Comparison of ENCODE assay signal across 27 cellular contexts in the genomic region with DNA sequence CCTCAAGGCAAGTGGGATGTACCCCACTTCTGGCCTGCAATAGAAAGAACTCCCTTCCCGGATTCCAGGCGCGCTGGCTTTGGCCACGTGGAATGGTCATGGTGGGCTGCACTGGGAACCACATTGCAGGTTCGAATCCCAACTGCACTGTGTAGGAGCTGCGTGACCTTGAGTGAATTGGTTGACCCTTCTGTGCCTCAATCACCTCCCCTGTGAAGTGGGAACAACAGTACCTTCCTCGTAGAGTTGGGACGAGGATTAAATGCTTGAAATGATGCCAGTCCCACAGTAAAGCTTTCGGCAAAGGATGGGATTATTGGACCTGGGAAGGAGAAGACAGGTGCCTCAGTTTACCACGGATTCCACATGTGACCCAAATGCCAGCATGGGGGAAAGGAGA. TPM values are rescaled to one million over a fixed set of nuclear protein-coding genes. Genes with fewer than 3 reads are reported as not detected.
A peak's percentile ranks its signal among the peaks of the same experiment; 100 is the strongest.
DNase-seq lines count a peak whose midpoint lies in the region; ATAC-seq, FAIRE-seq and TF ChIP-seq lines count a peak whose summit lies in the region.
"Had no signal": no experiment of that assay in that cellular context is flagged by ENCODE, and none has a peak within 500 bp of the region (broad histone marks: within the 10 kb centered on the region; RNA-seq: fewer than 3 reads in every experiment).

No MANE protein-coding gene starts in this region.

- H3K9ac ChIP-seq in H9 (ENCODE audit: extremely low read depth, insufficient read length, low read length) = no peak overlapping the region
- no peak overlapping the region for H3K9ac ChIP-seq in K562 (ENCODE audit: insufficient read depth in 1 of 2, low read depth in 2 of 2, low read length in 2 of 2)
- H3K9ac ChIP-seq in endodermal cell (ENCODE audit: extremely low read depth, low read length, poor library complexity, severe bottlenecking) = no peak overlapping the region
- H3K9ac ChIP-seq: BLaER1 treated with 17β-estradiol and CSF1 and Interleukin-3, amounts not matched to agents 10 nM and 100 nM had no signal

- H3K4me2 ChIP-seq in A549 (no peak overlapping the region), H9 (ENCODE audit: insufficient read depth, insufficient read length, low read length) (no peak overlapping the region), K562 (ENCODE audit: insufficient read depth, low read length) (peak overlapping the region; percentile 44)
- H3K4me2 ChIP-seq: BLaER1 treated with 17β-estradiol and CSF1 and Interleukin-3, amounts not matched to agents 10 nM and 100 nM had no signal

- H3K4me1 Mint-ChIP-seq in H9 (peaks cover 0 to 4% of the 10 kb centered on the region in 2 experiments; a peak in 1 of 4 replicates), endodermal cell (no peaks in the 10 kb centered on the region)
- H3K4me1 Mint-ChIP-seq: B cell had no signal

- TF ChIP-seq CTCF in A549 (IDR thresholded peaks at IDR 0.05) = no peak
- no peak for TF ChIP-seq CTCF in H9 (conservative IDR thresholded peaks at IDR 0.05)
- TF ChIP-seq CTCF in K562 (IDR thresholded peaks at IDR 0.05 in 2 of 3, conservative IDR thresholded peaks at IDR 0.05 in 1 of 3; ENCODE audit: insufficient read depth in 2 of 3, low read depth in 1 of 3, low read length in 3 of 3) = no peak
- no peak for TF ChIP-seq CTCF in endodermal cell (conservative IDR thresholded peaks at IDR 0.05)

- no peak overlapping the region for H2BK120ac ChIP-seq in H9 (ENCODE audit: low read depth, low read length, poor library complexity, severe bottlenecking)

- H2AK5ac ChIP-seq in H9 (ENCODE audit: insufficient read length, low read length) = no peak overlapping the region

- FAIRE-seq in A549 (lab: Jason Lieb, UNC) = no peak
- FAIRE-seq in K562 (lab: Jason Lieb, UNC) = no peak
- FAIRE-seq: A204.1, D721Med, GM12891, GM19239 had no signal

- intact Hi-C loops in K562 (cut with micrococcal nuclease) = no loop called here

- no TSS peak for BruUV-seq in K562 (replicated peaks; lab: Mats Ljungman, UMichigan)

- H3K79me1 ChIP-seq in H9 (ENCODE audit: insufficient read depth, low read depth, low read length, poor library complexity, severe bottlenecking) = no peaks in the 10 kb centered on the region

- H3K18ac ChIP-seq in H9 (ENCODE audit: insufficient read length, low read depth, low read length) = no peak overlapping the region

- no peak overlapping the region for H3K56ac ChIP-seq in H9 (ENCODE audit: insufficient read length, low read depth, low read length)

- peaks cover 2% of the 10 kb centered on the region in 2 experiments; a peak in 3 of 5 replicates for H3K9me3 Mint-ChIP-seq in H9
- H3K9me3 Mint-ChIP-seq in endodermal cell = peaks cover 11% of the 10 kb centered on the region
- H3K9me3 Mint-ChIP-seq: CD4-positive, alpha-beta T cell; CD8-positive, alpha-beta T cell had no signal

- 63% methylated on average over 10 of the region's 10 CpGs for WGBS in A549 (ENCODE audit: missing lambda C conversion rate)
- no CpG with 5 or more reads among the region's 10 CpGs for WGBS in H9 (ENCODE audit: extremely low coverage, insufficient read length, low lambda C conversion rate)
- 3% methylated on average over 8 of the region's 10 CpGs for WGBS in K562 (ENCODE audit: insufficient coverage, low coverage, missing lambda C conversion rate)
- 96 to 98% methylated on average over 9 to 10 of the region's 10 CpGs for WGBS in endodermal cell (ENCODE audit: insufficient coverage in 1 of 2, insufficient read length in 1 of 2), 2 experiments

- no peak overlapping the region for H2BK5ac ChIP-seq in H9 (ENCODE audit: insufficient read length, low read length)

- no peak overlapping the region for H3K27ac ChIP-seq in A549
- no peak overlapping the region for H3K27ac ChIP-seq in H9 (ENCODE audit: insufficient read length, low read depth, low read length)
- no peak overlapping the region for H3K27ac ChIP-seq in K562 (ENCODE audit: extremely low read depth, low read depth, low read length)
- H3K27ac ChIP-seq in endodermal cell (ENCODE audit: low read depth, low read length) = no peak overlapping the region
- H3K27ac ChIP-seq in caudate nucleus (ENCODE audit: low read depth, low read length) = no peak overlapping the region
- H3K27ac ChIP-seq: BLaER1 treated with 17β-estradiol and CSF1 and Interleukin-3, amounts not matched to agents 10 nM and 100 nM; C4-2B had no signal

- no peak overlapping the region for H4K91ac ChIP-seq in H9 (ENCODE audit: insufficient read length, low read depth, low read length)

- H3K27me3 ChIP-seq in H9 (ENCODE audit: insufficient read depth, low read length) (no peaks in the 10 kb centered on the region), K562 (ENCODE audit: control insufficient read depth in 2 of 2, insufficient read depth in 2 of 2, low read length in 2 of 2) (peaks cover 0 to 11% of the 10 kb centered on the region in 2 experiments; a peak in 1 of 5 replicates), endodermal cell (ENCODE audit: control insufficient read depth, insufficient read depth, low read length, poor library complexity, severe bottlenecking) (no peaks in the 10 kb centered on the region)
- H3K27me3 ChIP-seq: BLaER1 treated with 17β-estradiol and CSF1 and Interleukin-3, amounts not matched to agents 10 nM and 100 nM had no signal

- no peak overlapping the region for H3K4me3 Mint-ChIP-seq in H9
- no peak overlapping the region for H3K4me3 Mint-ChIP-seq in endodermal cell
- H3K4me3 Mint-ChIP-seq: B cell; CD4-positive, alpha-beta T cell; CD8-positive, alpha-beta T cell had no signal

- no peak overlapping the region for H3K14ac ChIP-seq in H9 (ENCODE audit: insufficient read depth, low read length)

- POLR2A ChIA-PET in A549 (lab: Yijun Ruan, JAX) (no interaction called here), K562 (lab: Yijun Ruan, JAX) (interaction anchor here (0.6 kb wide), 1 partner anchor 131 kb away, joined by 3 read pairs; no protein-coding TSS in a partner anchor)

- no peak overlapping the region for H3K4me3 ChIP-seq in A549
- no peak overlapping the region for H3K4me3 ChIP-seq in K562
- no peak overlapping the region for H3K4me3 ChIP-seq in endodermal cell (ENCODE audit: low read length)
- H3K4me3 ChIP-seq: BLaER1 treated with 17β-estradiol and CSF1 and Interleukin-3, amounts not matched to agents 10 nM and 100 nM had no signal

- H2BK12ac ChIP-seq in H9 (ENCODE audit: insufficient read length, low read depth, low read length) = no peak overlapping the region

- DNase-seq in A549 (ENCODE audit: low read depth in 1 of 2, low spot score in 1 of 2) (no peak), H9 (peak; percentile 18), K562 (ENCODE audit: extremely low read depth in 1 of 4, low spot score in 3 of 4) (no peak), endodermal cell (peak; percentile 32), GF-D8 (lab: John Stamatoyannopoulos, UW) (no peak), caudate nucleus (lab: John Stamatoyannopoulos, UW) (no peak), medulla oblongata (ENCODE audit: extremely low spot score) (no peak)
- DNase-seq: 8988T; AML-193; Caco-2; Calu3; CD4-positive, alpha-beta T cell; CD8-positive, alpha-beta T cell; DMS79; DND-41; EL; GDM1 had no signal

- in situ Hi-C loops in K562 (cut with MboI) = no loop called here

- no peak overlapping the region for H4K8ac ChIP-seq in H9 (replicated peaks; ENCODE audit: insufficient read length, low read depth, low read length)

- H3K9me3 ChIP-seq in A549 (peaks cover 18% of the 10 kb centered on the region; the same call in 2 of the 3 replicates), H9 (ENCODE audit: control insufficient read depth, low read depth, low read length) (no peaks in the 10 kb centered on the region), K562 (replicated peaks; ENCODE audit: control insufficient read depth, insufficient read depth, low read depth, low read length) (no peaks in the 10 kb centered on the region), endodermal cell (ENCODE audit: control insufficient read depth, low read length) (peaks cover 6% of the 10 kb centered on the region)
- H3K9me3 ChIP-seq: Caco-2 had no signal

- TF ChIP-seq EP300 in A549 (IDR thresholded peaks at IDR 0.05) = no peak
- TF ChIP-seq EP300 in K562 (IDR thresholded peaks at IDR 0.05; ENCODE audit: low read length) = no peak

- H3K4ac ChIP-seq in H9 (ENCODE audit: low read depth, low read length) = no peak overlapping the region

- no peak overlapping the region for H4K5ac ChIP-seq in H9 (ENCODE audit: insufficient read length, low read depth, low read length)

- H3K27me3 Mint-ChIP-seq in H9 (ENCODE audit: low read depth) = peaks cover 12% of the 10 kb centered on the region
- H3K27me3 Mint-ChIP-seq in endodermal cell (ENCODE audit: insufficient read depth) = peaks cover 4% of the 10 kb centered on the region

- H4K20me1 ChIP-seq in H9 (ENCODE audit: control insufficient read depth, insufficient read depth, insufficient read length) = no peaks in the 10 kb centered on the region
- H4K20me1 ChIP-seq in K562 (replicated peaks; ENCODE audit: control insufficient read depth, insufficient read depth, low read length) = no peaks in the 10 kb centered on the region
- H4K20me1 ChIP-seq: BLaER1 treated with 17β-estradiol and CSF1 and Interleukin-3, amounts not matched to agents 10 nM and 100 nM had no signal

- no peak; a peak in 1 of 6 replicates for ATAC-seq in A549
- ATAC-seq in K562 = no peak
- ATAC-seq: CD8-positive, alpha-beta T cell had no signal

- H2BK15ac ChIP-seq in H9 (ENCODE audit: low read depth, low read length) = no peak overlapping the region

- H3K79me2 ChIP-seq in H9 (ENCODE audit: insufficient read depth, low read length) = no peaks in the 10 kb centered on the region
- H3K79me2 ChIP-seq in K562 (ENCODE audit: control insufficient read depth, insufficient read depth, low read length) = no peaks in the 10 kb centered on the region

- no peak overlapping the region for H3T11ph ChIP-seq in H9 (ENCODE audit: low read length)

- no peak for TF ChIP-seq RAD21 in A549 (conservative IDR thresholded peaks at IDR 0.05 in 1 of 2, IDR thresholded peaks at IDR 0.05 in 1 of 2)
- TF ChIP-seq RAD21 in K562 (CRISPR knock-in tag; conservative IDR thresholded peaks at IDR 0.05 in 1 of 2, IDR thresholded peaks at IDR 0.05 in 1 of 2) = no peak

- no peaks in the 10 kb centered on the region for H3K9me1 ChIP-seq in K562 (ENCODE audit: control insufficient read depth, insufficient read depth, low read length)

- no peak overlapping the region for H3K27ac Mint-ChIP-seq in H9
- H3K27ac Mint-ChIP-seq in endodermal cell = no peak overlapping the region
- H3K27ac Mint-ChIP-seq: B cell; CD4-positive, alpha-beta T cell; CD8-positive, alpha-beta T cell had no signal

- H3K4me1 ChIP-seq in A549 (no peaks in the 10 kb centered on the region), H9 (ENCODE audit: insufficient read depth, low read length) (no peaks in the 10 kb centered on the region), K562 (replicated peaks in 1 of 2; ENCODE audit: control insufficient read depth in 2 of 2, insufficient read depth in 2 of 2, low read length in 2 of 2) (no peaks in the 10 kb centered on the region), endodermal cell (ENCODE audit: control insufficient read depth, insufficient read depth, low read length) (no peaks in the 10 kb centered on the region)
- H3K4me1 ChIP-seq: BLaER1 treated with 17β-estradiol and CSF1 and Interleukin-3, amounts not matched to agents 10 nM and 100 nM; Caco-2 had no signal

- H3K36me3 Mint-ChIP-seq in H9 (ENCODE audit: insufficient read depth in 1 of 3, low read depth in 3 of 3) (peaks cover 0 to 3% (median 2%) of the 10 kb centered on the region in 3 experiments; a peak in 2 of 7 replicates), endodermal cell (ENCODE audit: low read depth) (no peaks in the 10 kb centered on the region)
- H3K36me3 Mint-ChIP-seq: CD8-positive, alpha-beta T cell had no signal

- no peaks in the 10 kb centered on the region for H3K23me2 ChIP-seq in H9 (ENCODE audit: insufficient read length, low read depth, low read length, poor library complexity, severe bottlenecking)

- TF ChIP-seq POLR2A in A549 (IDR thresholded peaks at IDR 0.05; ENCODE audit: low read length) (no peak), K562 (conservative IDR thresholded peaks at IDR 0.05) (no peak)

- H3K23ac ChIP-seq in H9 (ENCODE audit: insufficient read length, low read depth, low read length) = no peak overlapping the region

- H2AFZ ChIP-seq in H9 (ENCODE audit: low read length) (no peak overlapping the region), K562 (ENCODE audit: low read depth, low read length) (peak overlapping the region; percentile 61; the same call in 1 of the 2 replicates)

- CTCF ChIA-PET in A549 (lab: Yijun Ruan, JAX) (no interaction called here), K562 (lab: Yijun Ruan, JAX; ENCODE audit: low intra/inter-chr PET ratio) (interaction anchor here (0.7 kb wide), 1 partner anchor 1155 kb away, joined by 3 read pairs; no protein-coding TSS in a partner anchor)

- no peaks in the 10 kb centered on the region for H3K36me3 ChIP-seq in K562 (ENCODE audit: control insufficient read depth, insufficient read depth, low read length)
- H3K36me3 ChIP-seq in endodermal cell (ENCODE audit: control insufficient read depth, insufficient read depth, low read length) = no peaks in the 10 kb centered on the region
- H3K36me3 ChIP-seq: BLaER1 treated with 17β-estradiol and CSF1 and Interleukin-3, amounts not matched to agents 10 nM and 100 nM had no signal

- no peak overlapping the region for H2BK20ac ChIP-seq in H9 (ENCODE audit: low read depth, low read length, poor library complexity, severe bottlenecking)

RNA-seq across cellular contexts. Expression of gene MYL2, which starts 36.8 kb away (rescaled TPM):
- 0.13 TPM in 1 of 2 replicates, not detected in the other for polyA plus RNA-seq in A549 (2011; rRNA removed)
- not detected in 2 replicates for polyA plus RNA-seq in A549 (2012; cell fraction: cytosol; rRNA removed)
- polyA plus RNA-seq in A549 (2012; cell fraction: nucleus; rRNA removed) = 0.12 TPM in 1 of 2 replicates, not detected in the other
- not detected in 3 replicates for polyA plus RNA-seq in A549 (2017; fragmentation: RNase III; extraction: RNeasy Plus Mini Kit Qiagen cat#74134 plus additional on column Dnase treatment)
- not detected in 2 replicates for polyA minus RNA-seq in A549 (2011; rRNA and poly(A)+ RNA removed)
- not detected in 2 replicates for total RNA-seq in H9 (2021)
- not detected in 2 replicates for total RNA-seq in K562 (2011; cell fraction: chromatin; rRNA removed; ENCODE audit: low replicate concordance)
- not detected in 2 replicates for total RNA-seq in K562 (2011; cell fraction: nucleolus; rRNA removed)
- not detected in 2 replicates for total RNA-seq in K562 (2011; cell fraction: nucleoplasm; rRNA removed)
- total RNA-seq in K562 (2014; rRNA removed) = not detected in 2 replicates
- total RNA-seq in K562 (2014; rRNA removed; fragmentation: Illumina TruSeq; extraction: Trizol) = not detected in 2 replicates
- total RNA-seq in K562 (2015; rRNA removed; fragmentation: Illumina TruSeq; extraction: Trizol) = not detected in 2 replicates
- not detected in 2 replicates for total RNA-seq in K562 (2021)
- not detected in 2 replicates for polyA plus RNA-seq in K562 (2011; rRNA removed)
- polyA plus RNA-seq in K562 (2011; cell fraction: cytosol; rRNA removed) = not detected in 2 replicates
- not detected in 2 replicates for polyA plus RNA-seq in K562 (2011; cell fraction: nucleus; rRNA removed)
- polyA plus RNA-seq in K562 (2012) = not detected in 2 replicates
- polyA plus RNA-seq in K562 (2014; fragmentation: Illumina TruSeq; extraction: Trizol) = not detected in 2 replicates
- polyA plus RNA-seq in K562 (2014; fragmentation: Nextera tagmentation; extraction: Ambion mirVana) = not detected
- polyA plus RNA-seq in K562 (2014; rRNA removed) = not detected in 2 replicates
- not detected in 2 replicates for polyA minus RNA-seq in K562 (2011; rRNA and poly(A)+ RNA removed)
- polyA minus RNA-seq in K562 (2011; cell fraction: cytosol; rRNA and poly(A)+ RNA removed) = not detected in 2 replicates
- polyA minus RNA-seq in K562 (2011; cell fraction: nucleus; rRNA and poly(A)+ RNA removed) = not detected in 2 replicates
- total RNA-seq in endodermal cell = under 1 TPM in 1 of 2 donors, not detected in 1; 0.89 TPM
- polyA plus RNA-seq in endodermal cell (2013, experiment 1 of 2) = not detected
- not detected for polyA plus RNA-seq in endodermal cell (2013, experiment 2 of 2)
- total RNA-seq: Caco-2; Calu3; CD4-positive, alpha-beta T cell; CD8-positive, alpha-beta T cell; Daoy; G401 had no signal
- polyA plus RNA-seq: BJ had no signal

Comparison
In these comparisons a context has a peak if more than half of its experiments do, and no peak if none do; other contexts are left out.
1. DNase-seq: peak in H9 (single experiment) and endodermal cell (single experiment); none in A549 (0 of 2), K562 (0 of 4), GF-D8 (single experiment), caudate nucleus (0 of 61) and medulla oblongata (single experiment).
2. Of the 35 proteins assayed by ChIP-seq in both K562 and A549: peak only in K562: none; only in A549: none; in both: ESRRA; in neither: 34.